Comparison of ENCODE assay signal across 20 cellular contexts in genomic region chr7:70684173-70684572, GRCh38.
"Had no signal": no experiment of that assay in that cellular context is flagged by ENCODE, and none has a peak within 500 bp of the region (broad histone marks: within the 10 kb centered on the region; RNA-seq: fewer than 3 reads in every experiment).

No MANE protein-coding gene starts in this region.

- H3K36me3 ChIP-seq: SJSA1 had no signal

- DNase-seq: KBM-7, MV-4-11, NCI-H1048, NCI-H1105, NCI-H1417, NCI-H1436 treated with DMSO at 0.1 percent for 48 hours, NCI-H1694, NCI-H1930, NCI-H2081, NCI-H2107, NCI-H2227 treated with DMSO at 0.1 percent for 48 hours, NCI-H524, NCI-H526 treated with DMSO at 0.1 percent for 48 hours, NCI-H748 treated with DMSO at 0.1 percent for 48 hours, Right ventricle myocardium superior, RPMI8226, SIG-M5 had no signal

- FAIRE-seq: RCC 7860 had no signal

- H3K9me3 ChIP-seq: SJSA1 had no signal

- H3K4me3 ChIP-seq: SJSA1, SK-N-MC had no signal

- H3K4me1 ChIP-seq: SJSA1 had no signal

- H3K27me3 ChIP-seq: SJSA1 had no signal

- H3K27ac ChIP-seq: SJSA1, SK-N-MC had no signal
